In genomic region chr1:156709743-156710489, GRCh38 we compare ENCODE assay signal across 9 cellular contexts. TPM values are rescaled to one million over a fixed set of nuclear protein-coding genes. Genes with fewer than 3 reads are reported as not detected.
DNase-seq lines count a peak whose midpoint lies in the region; ATAC-seq, FAIRE-seq and TF ChIP-seq lines count a peak whose summit lies in the region.
"Had no signal": no experiment of that assay in that cellular context is flagged by ENCODE, and none has a peak within 500 bp of the region (broad histone marks: within the 10 kb centered on the region; RNA-seq: fewer than 3 reads in every experiment).

No MANE protein-coding gene starts in this region.

- POLR2A ChIA-PET in A549 (lab: Yijun Ruan, JAX), result interaction anchor here (1.1 to 1.3 kb wide), 2 partner anchors 19 to 20 kb away, joined by 3 to 4 read pairs; partner anchors contain the start of genes ISG20L2 and METTL25B

- peak overlapping the region; percentile 37 for H3K4me2 ChIP-seq in A549

- H3K27ac Mint-ChIP-seq in memory B cell, result peak overlapping the region; percentile 36
- no peak overlapping the region for H3K27ac Mint-ChIP-seq in activated naive CD4-positive, alpha-beta T cell treated with anti-CD3 and anti-CD28 coated beads, Interleukin-2, amount 10 ng/mL, durations not matched to agents 7 days and 5 days

- CTCF ChIA-PET in A549 (lab: Yijun Ruan, JAX), result interaction anchor here (1.1 to 52.1 kb wide), 6 partner anchors 7 to 148 kb away, joined by 3 to 2258 read pairs (median 48); partner anchors contain the start of genes CRABP2, ISG20L2, METTL25B and NES
- CTCF ChIA-PET in activated naive CD4-positive, alpha-beta T cell treated with anti-CD3 and anti-CD28 coated beads, Interleukin-2, amount 10 ng/mL, durations not matched to agents 7 days and 5 days (lab: Charles Lee), result interaction anchor here (0.9 to 3.3 kb wide), 4 partner anchors 17 to 101 kb away, joined by 3 to 25 read pairs (median 3); partner anchors contain the start of genes ISG20L2 and METTL25B

- no peaks in the 10 kb centered on the region for H3K9me3 ChIP-seq in A549

- no peak for TF ChIP-seq RAD21 in A549 (conservative IDR thresholded peaks at IDR 0.05 in 1 of 2, IDR thresholded peaks at IDR 0.05 in 1 of 2)

- peak; percentile 37 to 45; a peak in 5 of 6 replicates for ATAC-seq in A549
- no peak for ATAC-seq in memory B cell (ENCODE audit: low read depth)
- ATAC-seq in HG03159 (IDR thresholded peaks at IDR 0.05; ENCODE audit: unreplicated experiment), result no peak

- H3K4me1 ChIP-seq in A549, result peaks cover 68% of the 10 kb centered on the region

- TF ChIP-seq POLR2A in A549 (IDR thresholded peaks at IDR 0.05; ENCODE audit: low read length), result no peak

- no peak overlapping the region for H3K4me3 Mint-ChIP-seq in memory B cell
- H3K4me3 Mint-ChIP-seq in activated naive CD4-positive, alpha-beta T cell treated with anti-CD3 and anti-CD28 coated beads, Interleukin-2, amount 10 ng/mL, durations not matched to agents 7 days and 5 days, result no peak overlapping the region

- no peak for TF ChIP-seq EP300 in A549 (IDR thresholded peaks at IDR 0.05)

- H3K27ac ChIP-seq in A549, result peak overlapping the region in 1 of 2 experiments; percentile 51; a peak in 2 of 6 replicates

- H3K36me3 Mint-ChIP-seq in memory B cell, result peaks cover 2% of the 10 kb centered on the region
- peaks cover 2% of the 10 kb centered on the region for H3K36me3 Mint-ChIP-seq in activated naive CD4-positive, alpha-beta T cell treated with anti-CD3 and anti-CD28 coated beads, Interleukin-2, amount 10 ng/mL, durations not matched to agents 7 days and 5 days

- H3K4me1 Mint-ChIP-seq in memory B cell, result peaks cover 10% of the 10 kb centered on the region
- H3K4me1 Mint-ChIP-seq in activated naive CD4-positive, alpha-beta T cell treated with anti-CD3 and anti-CD28 coated beads, Interleukin-2, amount 10 ng/mL, durations not matched to agents 7 days and 5 days, result peaks cover 24% of the 10 kb centered on the region

- peak in 1 of 2 experiments; percentile 29 for DNase-seq in A549 (ENCODE audit: low read depth in 1 of 2, low spot score in 1 of 2)
- DNase-seq in NCI-H1105 treated with DMSO at 0.1 percent for 48 hours (lab: John Stamatoyannopoulos, UW), result peak; percentile 50
- DNase-seq in cardiac fibroblast (ENCODE audit: low read depth in 2 of 2), result peak; percentile 51 to 80
- DNase-seq in memory B cell (ENCODE audit: low spot score in 2 of 2), result no peak
- DNase-seq in putamen (ENCODE audit: low spot score), result no peak
- no peak for DNase-seq in activated naive CD4-positive, alpha-beta T cell treated with anti-CD3 and anti-CD28 coated beads, Interleukin-2, amount 10 ng/mL, durations not matched to agents 7 days and 5 days
- DNase-seq in SIG-M5 treated with dmso at 0.1 percent for 504 hours (lab: John Stamatoyannopoulos, UW; ENCODE audit: unreplicated experiment), result no peak
- DNase-seq: Calu3 had no signal

- no peaks in the 10 kb centered on the region for H3K27me3 Mint-ChIP-seq in memory B cell
- peaks cover 36% of the 10 kb centered on the region for H3K27me3 Mint-ChIP-seq in activated naive CD4-positive, alpha-beta T cell treated with anti-CD3 and anti-CD28 coated beads, Interleukin-2, amount 10 ng/mL, durations not matched to agents 7 days and 5 days

- no peak for FAIRE-seq in A549 (lab: Jason Lieb, UNC)

- WGBS in A549 (ENCODE audit: missing lambda C conversion rate), result 54% methylated on average over 11 of the region's 11 CpGs

- TF ChIP-seq CTCF in A549 (IDR thresholded peaks at IDR 0.05) (no peak), cardiac fibroblast (IDR thresholded peaks at IDR 0.05; ENCODE audit: low read depth, low read length) (no peak)

- no peak overlapping the region for H3K4me3 ChIP-seq in A549
- no peak overlapping the region for H3K4me3 ChIP-seq in cardiac fibroblast (replicated peaks in 1 of 2; ENCODE audit: low read depth in 2 of 2, low read length in 2 of 2)

- H3K9me3 Mint-ChIP-seq in memory B cell, result no peaks in the 10 kb centered on the region
- no peaks in the 10 kb centered on the region for H3K9me3 Mint-ChIP-seq in activated naive CD4-positive, alpha-beta T cell treated with anti-CD3 and anti-CD28 coated beads, Interleukin-2, amount 10 ng/mL, durations not matched to agents 7 days and 5 days

TF ChIP-seq in A549, 52 proteins besides CTCF, POLR2A, EP300 and RAD21:
- no peak for TF ChIP-seq PBX3 (IDR thresholded peaks at IDR 0.05)
- no peak for TF ChIP-seq BCL3 (IDR thresholded peaks at IDR 0.05)
- no peak for TF ChIP-seq BHLHE40 (IDR thresholded peaks at IDR 0.05; ENCODE audit: low read depth, low read length)
- TF ChIP-seq FOSB (CRISPR knock-in tag; IDR thresholded peaks at IDR 0.05), result no peak
- no peak for TF ChIP-seq POLR2AphosphoS2 (conservative IDR thresholded peaks at IDR 0.05; ENCODE audit: low read length)
- no peak for TF ChIP-seq SREBF2 (IDR thresholded peaks at IDR 0.05)
- no peak for TF ChIP-seq NPAS2 (CRISPR knock-in tag; IDR thresholded peaks at IDR 0.05; ENCODE audit: borderline replicate concordance)
- no peak for TF ChIP-seq E2F6 (IDR thresholded peaks at IDR 0.05; ENCODE audit: borderline replicate concordance, low read depth)
- TF ChIP-seq ZNF302 (CRISPR knock-in tag; IDR thresholded peaks at IDR 0.05), result no peak
- TF ChIP-seq NFE2L2 (conservative IDR thresholded peaks at IDR 0.05; ENCODE audit: low read length), result no peak
- TF ChIP-seq ESRRA (IDR thresholded peaks at IDR 0.05; ENCODE audit: borderline replicate concordance, low read length), result no peak
- TF ChIP-seq JUN (IDR thresholded peaks at IDR 0.05), result no peak
- TF ChIP-seq MAZ (IDR thresholded peaks at IDR 0.05; ENCODE audit: borderline replicate concordance, low read depth, low read length), result no peak
- no peak for TF ChIP-seq CHD4 (IDR thresholded peaks at IDR 0.05; ENCODE audit: borderline replicate concordance)

RNA-seq across cellular contexts. Expression of gene CRABP2, which starts 4.5 kb away (rescaled TPM):
- polyA plus RNA-seq in A549 (2011; rRNA removed), result 1.4 and 1.7 TPM in 2 replicates
- 2.9 and 3.8 TPM in 2 replicates for polyA plus RNA-seq in A549 (2012; cell fraction: cytosol; rRNA removed)
- polyA plus RNA-seq in A549 (2012; cell fraction: nucleus; rRNA removed), result 6.1 and 8.7 TPM in 2 replicates
- polyA plus RNA-seq in A549 (2017; fragmentation: RNase III; extraction: RNeasy Plus Mini Kit Qiagen cat#74134 plus additional on column Dnase treatment), result 15.6 to 19.1 TPM (median 17.9 TPM) in 3 replicates
- 1.0 TPM in 1 of 2 replicates, not detected in the other for polyA minus RNA-seq in A549 (2011; rRNA and poly(A)+ RNA removed)

RNA-seq across cellular contexts. Expression of gene METTL25B, which starts 18.4 kb away (rescaled TPM):
- polyA plus RNA-seq in A549 (2011; rRNA removed) (18.5 and 22.1 TPM in 2 replicates), A549 (2017; fragmentation: RNase III; extraction: RNeasy Plus Mini Kit Qiagen cat#74134 plus additional on column Dnase treatment) (15.7 to 21.7 TPM (median 16.7 TPM) in 3 replicates)
- 19.4 and 21.3 TPM in 2 replicates for polyA plus RNA-seq in A549 (2012; cell fraction: cytosol; rRNA removed)
- 34.1 and 34.8 TPM in 2 replicates for polyA plus RNA-seq in A549 (2012; cell fraction: nucleus; rRNA removed)
- polyA minus RNA-seq in A549 (2011; rRNA and poly(A)+ RNA removed), result 19.6 and 21.6 TPM in 2 replicates

RNA-seq across cellular contexts. Expression of gene ISG20L2, which starts 18.6 kb away (rescaled TPM):
- polyA plus RNA-seq in A549 (2011; rRNA removed) (42.5 and 55.7 TPM in 2 replicates), A549 (2017; fragmentation: RNase III; extraction: RNeasy Plus Mini Kit Qiagen cat#74134 plus additional on column Dnase treatment) (27.6 to 31.4 TPM (median 29.6 TPM) in 3 replicates)
- 29.2 and 35.7 TPM in 2 replicates for polyA plus RNA-seq in A549 (2012; cell fraction: cytosol; rRNA removed)
- polyA plus RNA-seq in A549 (2012; cell fraction: nucleus; rRNA removed), result 12.5 and 17.9 TPM in 2 replicates
- polyA minus RNA-seq in A549 (2011; rRNA and poly(A)+ RNA removed), result 44.0 and 56.0 TPM in 2 replicates

RNA-seq across cellular contexts. Expression of gene MRPL24, which starts 31.0 kb away (rescaled TPM):
- polyA plus RNA-seq in A549 (2011; rRNA removed) (170 and 246 TPM in 2 replicates), A549 (2017; fragmentation: RNase III; extraction: RNeasy Plus Mini Kit Qiagen cat#74134 plus additional on column Dnase treatment) (195 to 207 TPM (median 198 TPM) in 3 replicates)
- polyA plus RNA-seq in A549 (2012; cell fraction: cytosol; rRNA removed), result 174 and 183 TPM in 2 replicates
- 74.5 and 122 TPM in 2 replicates for polyA plus RNA-seq in A549 (2012; cell fraction: nucleus; rRNA removed)
- polyA minus RNA-seq in A549 (2011; rRNA and poly(A)+ RNA removed), result 53.9 and 86.1 TPM in 2 replicates

RNA-seq across cellular contexts. Expression of gene NES, which starts 32.7 kb away (rescaled TPM):
- 0.57 and 0.65 TPM in 2 replicates for polyA plus RNA-seq in A549 (2011; rRNA removed)
- polyA plus RNA-seq in A549 (2012; cell fraction: cytosol; rRNA removed), result 0.34 and 0.39 TPM in 2 replicates
- 2.5 and 2.7 TPM in 2 replicates for polyA plus RNA-seq in A549 (2012; cell fraction: nucleus; rRNA removed)
- polyA plus RNA-seq in A549 (2017; fragmentation: RNase III; extraction: RNeasy Plus Mini Kit Qiagen cat#74134 plus additional on column Dnase treatment), result 2.1 to 2.8 TPM (median 2.1 TPM) in 3 replicates
- polyA minus RNA-seq in A549 (2011; rRNA and poly(A)+ RNA removed), result 0.45 and 0.54 TPM in 2 replicates

Comparison
In these comparisons a context has a peak if more than half of its experiments do, and no peak if none do; other contexts are left out.
1. ATAC-seq: peak in A549 (2 of 2); none in memory B cell (single experiment) and HG03159 (single experiment).
2. DNase-seq: peak in NCI-H1105 treated with DMSO at 0.1 percent for 48 hours (single experiment) and cardiac fibroblast (2 of 2); none in memory B cell (0 of 2), putamen (single experiment), activated naive CD4-positive, alpha-beta T cell treated with anti-CD3 and anti-CD28 coated beads, Interleukin-2, amount 10 ng/mL, durations not matched to agents 7 days and 5 days (single experiment) and SIG-M5 treated with dmso at 0.1 percent for 504 hours (single experiment).